ENCODE assay signal across 19 cellular contexts in the genomic region with DNA sequence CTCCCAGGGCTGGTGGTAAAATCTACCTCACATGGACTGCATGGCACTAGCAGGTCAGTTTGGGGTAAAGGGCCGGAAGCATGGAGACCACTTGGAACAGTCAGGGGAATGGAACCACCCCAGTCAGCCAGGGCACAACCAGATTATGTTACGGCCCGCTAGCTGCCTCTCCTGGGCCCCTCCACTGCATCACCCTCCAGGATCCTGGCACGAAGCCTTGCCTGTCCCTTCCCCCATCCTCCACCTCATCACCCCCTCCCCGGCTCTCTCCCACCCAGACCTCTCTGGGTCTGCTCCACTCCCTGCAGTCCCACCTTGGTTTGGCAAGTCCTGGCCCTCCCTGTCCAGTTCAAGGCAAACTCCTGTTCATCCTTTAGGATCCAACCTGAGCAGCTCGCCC.
DNase-seq lines count a peak whose midpoint lies in the region; ATAC-seq and TF ChIP-seq lines count a peak whose summit lies in the region.
"Had no signal": no experiment of that assay in that cellular context is flagged by ENCODE, and none has a peak within 500 bp of the region (broad histone marks: within the 10 kb centered on the region; RNA-seq: fewer than 3 reads in every experiment).

No MANE protein-coding gene starts in this region.

- no peaks in the 10 kb centered on the region; the same call in 1 of the 2 replicates for H3K79me2 ChIP-seq in GM23338 (replicated peaks; ENCODE audit: insufficient read depth)
- no peaks in the 10 kb centered on the region for H3K79me2 ChIP-seq in mesendoderm (ENCODE audit: control insufficient read depth, insufficient read depth, low read length)

- H3K27ac Mint-ChIP-seq in GM23338 (no peak overlapping the region), osteocyte (ENCODE audit: unreplicated experiment) (no peak overlapping the region)
- H3K27ac Mint-ChIP-seq in stimulated activated naive B cell treated with anti-CD40 and anti-IgM and Interleukin-4, amounts not matched to agents 10 μg/mL and 1 μg/mL and 100 μg/mL, for 72 hours = peak overlapping the region; percentile 80
- H3K27ac Mint-ChIP-seq: H9 had no signal

- no peak overlapping the region for H3K27ac ChIP-seq in GM23338 (ENCODE audit: low read depth)
- H3K27ac ChIP-seq in HEK293 (ENCODE audit: extremely low read depth, low read depth, low read length) = no peak overlapping the region
- H3K27ac ChIP-seq in mesendoderm (ENCODE audit: low read depth, low read length) = no peak overlapping the region
- H3K27ac ChIP-seq: HL-60 had no signal

- H3K18ac ChIP-seq in mesendoderm (ENCODE audit: low read length) = peak overlapping the region; percentile 20

- H3K9me3 Mint-ChIP-seq in GM23338 = no peaks in the 10 kb centered on the region
- H3K9me3 Mint-ChIP-seq in stimulated activated naive B cell treated with anti-CD40 and anti-IgM and Interleukin-4, amounts not matched to agents 10 μg/mL and 1 μg/mL and 100 μg/mL, for 72 hours = no peaks in the 10 kb centered on the region
- H3K9me3 Mint-ChIP-seq in osteocyte (ENCODE audit: unreplicated experiment) = peaks cover 4% of the 10 kb centered on the region
- H3K9me3 Mint-ChIP-seq: H9 had no signal

- H2BK5ac ChIP-seq in mesendoderm (ENCODE audit: low read length) = peak overlapping the region; percentile 7

- H4K8ac ChIP-seq in mesendoderm (ENCODE audit: low read depth, low read length) = no peak overlapping the region

- H3K9ac ChIP-seq in mesendoderm (ENCODE audit: low read length) = no peak overlapping the region

- H3K27me3 ChIP-seq in GM23338 (ENCODE audit: insufficient read depth) = no peaks in the 10 kb centered on the region
- H3K27me3 ChIP-seq in mesendoderm (ENCODE audit: insufficient read depth, low read length, poor library complexity) = no peaks in the 10 kb centered on the region

- H3K56ac ChIP-seq in mesendoderm (ENCODE audit: low read length) = peak overlapping the region; percentile 32

- H3K4me1 Mint-ChIP-seq in GM23338 (peaks cover 8% of the 10 kb centered on the region), osteocyte (ENCODE audit: unreplicated experiment) (peaks cover 28% of the 10 kb centered on the region)
- H3K4me1 Mint-ChIP-seq in stimulated activated naive B cell treated with anti-CD40 and anti-IgM and Interleukin-4, amounts not matched to agents 10 μg/mL and 1 μg/mL and 100 μg/mL, for 72 hours = peaks cover 15 to 29% of the 10 kb centered on the region in 2 donors

- H3K27me3 Mint-ChIP-seq in GM23338 (ENCODE audit: insufficient read depth, low read depth, poor library complexity) (no peaks in the 10 kb centered on the region), osteocyte (ENCODE audit: unreplicated experiment) (no peaks in the 10 kb centered on the region)
- no peaks in the 10 kb centered on the region for H3K27me3 Mint-ChIP-seq in stimulated activated naive B cell treated with anti-CD40 and anti-IgM and Interleukin-4, amounts not matched to agents 10 μg/mL and 1 μg/mL and 100 μg/mL, for 72 hours
- H3K27me3 Mint-ChIP-seq: CD4-positive, CD25-positive, alpha-beta regulatory T cell had no signal

- H3K4me2 ChIP-seq in GM23338 (no peak overlapping the region), mesendoderm (ENCODE audit: low read length) (no peak overlapping the region)

- ATAC-seq in GM23338 (peak; percentile 26; the same call in 1 of the 3 replicates), GM18858 (IDR thresholded peaks at IDR 0.05; ENCODE audit: unreplicated experiment) (no peak)
- no peak for ATAC-seq in stimulated activated naive B cell treated with anti-CD40 and anti-IgM and Interleukin-4, amounts not matched to agents 10 μg/mL and 1 μg/mL and 100 μg/mL, for 72 hours (replicated peaks)
- ATAC-seq: HepG2, Right ventricle myocardium inferior had no signal

- H2BK120ac ChIP-seq in mesendoderm (ENCODE audit: low read depth, low read length) = peak overlapping the region; percentile 19

- no peaks in the 10 kb centered on the region for H4K20me1 ChIP-seq in GM23338 (replicated peaks; ENCODE audit: insufficient read depth)

- H3K4me3 Mint-ChIP-seq in GM23338 = no peak overlapping the region
- no peak overlapping the region for H3K4me3 Mint-ChIP-seq in stimulated activated naive B cell treated with anti-CD40 and anti-IgM and Interleukin-4, amounts not matched to agents 10 μg/mL and 1 μg/mL and 100 μg/mL, for 72 hours
- no peak overlapping the region for H3K4me3 Mint-ChIP-seq in osteocyte (ENCODE audit: unreplicated experiment)
- H3K4me3 Mint-ChIP-seq: CD4-positive, CD25-positive, alpha-beta regulatory T cell; H9 had no signal

- H3F3A ChIP-seq in GM23338 (replicated peaks; ENCODE audit: low read depth) = no peaks in the 10 kb centered on the region

- DNase-seq in GM23338 (ENCODE audit: low spot score) = no peak
- DNase-seq in mesendoderm = no peak
- no peak for DNase-seq in stimulated activated naive B cell treated with anti-CD40 and anti-IgM and Interleukin-4, amounts not matched to agents 10 μg/mL and 1 μg/mL and 100 μg/mL, for 72 hours
- no peak for DNase-seq in cerebellum (ENCODE audit: low spot score)
- no peak for DNase-seq in osteocyte (ENCODE audit: extremely low spot score, unreplicated experiment)
- DNase-seq: CD4-positive, CD25-positive, alpha-beta regulatory T cell; H9; KBM-7; NCI-H1092; NCI-H1436; NCI-H187 treated with DMSO at 0.1 percent for 48 hours; NCI-H2107; NCI-H446 treated with DMSO at 0.1 percent for 48 hours; NCI-H526 treated with DMSO at 0.1 percent for 48 hours had no signal

- H2AK5ac ChIP-seq in mesendoderm (ENCODE audit: low read length) = peak overlapping the region; percentile 8

- peaks cover 2% of the 10 kb centered on the region for H3K79me1 ChIP-seq in mesendoderm (ENCODE audit: low read length)

- WGBS in mesendoderm (ENCODE audit: extremely low coverage, insufficient coverage, low lambda C conversion rate) = no CpG with 5 or more reads among the region's 6 CpGs

- H3K36me3 Mint-ChIP-seq in GM23338 (ENCODE audit: low read depth) (peaks cover 4% of the 10 kb centered on the region; the same call in 1 of the 3 replicates), osteocyte (ENCODE audit: unreplicated experiment) (peaks cover 50% of the 10 kb centered on the region)
- peaks cover 79 to 87% of the 10 kb centered on the region in 2 donors for H3K36me3 Mint-ChIP-seq in stimulated activated naive B cell treated with anti-CD40 and anti-IgM and Interleukin-4, amounts not matched to agents 10 μg/mL and 1 μg/mL and 100 μg/mL, for 72 hours

- H3K4me3 ChIP-seq in GM23338 (no peak overlapping the region), HEK293 (ENCODE audit: low read depth, low read length) (no peak overlapping the region), mesendoderm (ENCODE audit: low read length) (no peak overlapping the region)

- H3K4me1 ChIP-seq in GM23338 (ENCODE audit: insufficient read depth) = no peaks in the 10 kb centered on the region
- no peaks in the 10 kb centered on the region; the same call in 1 of the 2 replicates for H3K4me1 ChIP-seq in HEK293 (ENCODE audit: control insufficient read depth, insufficient read depth, low read length)
- H3K4me1 ChIP-seq in mesendoderm (ENCODE audit: control insufficient read depth, low read depth, low read length) = peaks cover 19% of the 10 kb centered on the region

- no peak overlapping the region for H2AFZ ChIP-seq in GM23338

- H3K9me2 ChIP-seq in GM23338 (ENCODE audit: insufficient read depth) = no peaks in the 10 kb centered on the region

- no peak overlapping the region for H2BK15ac ChIP-seq in mesendoderm (replicated peaks; ENCODE audit: low read depth)

- no peak for TF ChIP-seq CTCF in GM23338 (conservative IDR thresholded peaks at IDR 0.05; ENCODE audit: low read depth in 2 of 2)
- TF ChIP-seq CTCF in HEK293 (tag by site-specific recombination; IDR thresholded peaks at IDR 0.05) = no peak
- TF ChIP-seq CTCF in osteocyte (IDR thresholded peaks at IDR 0.05) = no peak

- POLR2A ChIA-PET in HEK293 (lab: Yijun Ruan, JAX) = interaction anchor here (0.6 kb wide), 2 partner anchors 283 to 748 kb away, joined by 3 to 4 read pairs; no protein-coding TSS in a partner anchor

- H3K9me3 ChIP-seq in HEK293 (ENCODE audit: control insufficient read depth, insufficient read depth, low read depth, low read length) = no peaks in the 10 kb centered on the region

- H4K5ac ChIP-seq in mesendoderm (ENCODE audit: low read length) = no peak overlapping the region

- peak overlapping the region; percentile 28 for H3K4ac ChIP-seq in mesendoderm (ENCODE audit: low read depth, low read length)

- H3K36me3 ChIP-seq in GM23338 (ENCODE audit: insufficient read depth) = no peaks in the 10 kb centered on the region
- H3K36me3 ChIP-seq in HEK293 (ENCODE audit: control insufficient read depth in 2 of 2, insufficient read depth in 1 of 2, low read length in 2 of 2) = peaks cover 0 to 35% of the 10 kb centered on the region in 2 experiments; a peak in 1 of 3 replicates
- H3K36me3 ChIP-seq in mesendoderm (ENCODE audit: control insufficient read depth, insufficient read depth, low read length) = no peaks in the 10 kb centered on the region

- no peak overlapping the region for H3K23ac ChIP-seq in mesendoderm (ENCODE audit: low read length)

- CTCF ChIA-PET in HEK293 (lab: Yijun Ruan, JAX) = no interaction called here

TF ChIP-seq in GM23338, 12 proteins besides CTCF, POLR2A, EP300 and RAD21 (continues in another document):
- TF ChIP-seq NANOG (IDR thresholded peaks at IDR 0.05; ENCODE audit: borderline replicate concordance) (no peak), JUNB (IDR thresholded peaks at IDR 0.05; ENCODE audit: unreplicated experiment) (no peak)

TF ChIP-seq in HEK293, 187 proteins besides CTCF, POLR2A, EP300 and RAD21:
- TF ChIP-seq SETDB1 (IDR thresholded peaks at IDR 0.05; ENCODE audit: insufficient read length, low read length) = no peak
- TF ChIP-seq GLIS1 (tag by site-specific recombination; IDR thresholded peaks at IDR 0.05) = peak; percentile 80
- no peak for TF ChIP-seq MEIS1 (CRISPR knock-in tag; IDR thresholded peaks at IDR 0.05; ENCODE audit: borderline replicate concordance)
- TF ChIP-seq ZNF501 (tag by site-specific recombination; IDR thresholded peaks at IDR 0.05) = no peak
- TF ChIP-seq ZNF555 (tag by site-specific recombination; conservative IDR thresholded peaks at IDR 0.05) = no peak
- no peak for TF ChIP-seq ZNF521 (tag by site-specific recombination; IDR thresholded peaks at IDR 0.05)
- TF ChIP-seq ZNF341 (tag by site-specific recombination; IDR thresholded peaks at IDR 0.05; ENCODE audit: low read depth) = no peak
- peak; percentile 21; the same call in 1 of the 2 replicates for TF ChIP-seq ZIC2 (tag by site-specific recombination; IDR thresholded peaks at IDR 0.05)
